ENCODE assay signal across 8 cellular contexts in genomic region chr3:119676020-119676419, GRCh38. TPM values are rescaled to one million over a fixed set of nuclear protein-coding genes. Genes with fewer than 3 reads are reported as not detected.
DNase-seq lines count a peak whose midpoint lies in the region; ATAC-seq and TF ChIP-seq lines count a peak whose summit lies in the region.

No MANE protein-coding gene starts in this region.

- H3K4me3 Mint-ChIP-seq in nephron progenitor cell = peak overlapping the region; percentile 89

- no peak for ATAC-seq in HG03571 (IDR thresholded peaks at IDR 0.05; ENCODE audit: unreplicated experiment)
- ATAC-seq in GM21423 (IDR thresholded peaks at IDR 0.05; ENCODE audit: unreplicated experiment) = no peak

- no peak for TF ChIP-seq CTCF in BJ (IDR thresholded peaks at IDR 0.05; ENCODE audit: insufficient read depth, low read depth, low read length)
- no peak for TF ChIP-seq CTCF in NB4 (IDR thresholded peaks at IDR 0.05; ENCODE audit: low read depth, low read length)
- TF ChIP-seq CTCF in dorsolateral prefrontal cortex (IDR thresholded peaks at IDR 0.05 in 54 of 56, conservative IDR thresholded peaks at IDR 0.05 in 2 of 56; ENCODE audit: low read depth in 1 of 56, partially characterized antibody in 56 of 56) = no peak
- no peak for TF ChIP-seq CTCF in nephron progenitor cell (IDR thresholded peaks at IDR 0.05)

- POLR2A ChIA-PET in BJ (lab: Charles Lee) = interaction anchor here (0.6 kb wide), 1 partner anchor 13 kb away, joined by 4 read pairs; no protein-coding TSS in a partner anchor

- H3K9me3 Mint-ChIP-seq in nephron progenitor cell = no peaks in the 10 kb centered on the region

- no peak overlapping the region for H3K27ac Mint-ChIP-seq in nephron progenitor cell

- intact Hi-C loops in dorsolateral prefrontal cortex (cut with DNase I) = loop anchor here (2.0 to 10.0 kb wide), 2 partner anchors 177 to 211 kb away; partner anchors contain the start of genes POGLUT1 (in 2 of the 2), TMEM39A (in 2 of the 2) and TIMMDC1 (in 1 of the 2)

- H3K27me3 Mint-ChIP-seq in nephron progenitor cell (ENCODE audit: low read depth, poor library complexity) = no peaks in the 10 kb centered on the region

- CTCF ChIA-PET in BJ (lab: Yijun Ruan, JAX) = interaction anchor here (1.5 to 1.8 kb wide), 3 partner anchors 28 to 150 kb away, joined by 3 to 6 read pairs (median 5); no protein-coding TSS in a partner anchor

- no peak for TF ChIP-seq POLR2A in NB4 (IDR thresholded peaks at IDR 0.05; ENCODE audit: extremely low read depth, insufficient read length)

- H3K36me3 ChIP-seq in BJ (ENCODE audit: control insufficient read depth, insufficient read depth, low read length) = peaks cover 1% of the 10 kb centered on the region

- peaks cover 27% of the 10 kb centered on the region for H3K4me1 Mint-ChIP-seq in nephron progenitor cell

- no peaks in the 10 kb centered on the region for H3K27me3 ChIP-seq in BJ (ENCODE audit: control insufficient read depth, insufficient read depth, low read length)
- H3K27me3 ChIP-seq in dorsolateral prefrontal cortex = no peaks in the 10 kb centered on the region

- H3K4me3 ChIP-seq in BJ (ENCODE audit: low read depth, low read length) = peak overlapping the region; percentile 66
- H3K4me3 ChIP-seq in NB4 (ENCODE audit: low read depth, low read length) = peak overlapping the region; percentile 84
- H3K4me3 ChIP-seq in dorsolateral prefrontal cortex = peak overlapping the region in 56 of 59 donors; percentile 57 to 89 (median 79)

- peaks cover 43% of the 10 kb centered on the region for H3K36me3 Mint-ChIP-seq in nephron progenitor cell (ENCODE audit: low read depth)

- DNase-seq in BJ (ENCODE audit: low read depth) (no peak), NB4 (ENCODE audit: low read depth) (no peak), dorsolateral prefrontal cortex (no peak), nephron progenitor cell (no peak), globus pallidus (ENCODE audit: low spot score) (no peak), NOMO-1 treated with dmso at 0.1 percent for 144 hours (lab: John Stamatoyannopoulos, UW; ENCODE audit: unreplicated experiment) (no peak)

- H3K27ac ChIP-seq in dorsolateral prefrontal cortex = peak overlapping the region in 44 of 59 donors; percentile 39 to 98 (median 93)

RNA-seq across cellular contexts. Expression of gene COX17, which starts 1.2 kb away (rescaled TPM):
- 42.0 and 48.1 TPM in 2 replicates for polyA plus RNA-seq in BJ (2011; rRNA removed)
- 6.8 and 7.7 TPM in 2 replicates for polyA minus RNA-seq in BJ (2011; rRNA and poly(A)+ RNA removed)
- 10 to 100 TPM; 24.5 to 55.4 (median 36.6) TPM for total RNA-seq in dorsolateral prefrontal cortex

RNA-seq across cellular contexts. Expression of gene POPDC2, which starts 15.6 kb away (rescaled TPM):
- polyA plus RNA-seq in BJ (2011; rRNA removed) = 1.9 and 2.3 TPM in 2 replicates
- 2.0 and 4.5 TPM in 2 replicates for polyA minus RNA-seq in BJ (2011; rRNA and poly(A)+ RNA removed)
- total RNA-seq in dorsolateral prefrontal cortex = 1 to 10 TPM in 111 of 120 experiments, under 1 TPM in 9; 0.47 to 8.0 (median 2.1) TPM

RNA-seq across cellular contexts. Expression of gene CFAP91, which starts 26.8 kb away (rescaled TPM):
- polyA plus RNA-seq in BJ (2011; rRNA removed) = 0.16 TPM in 1 of 2 replicates, not detected in the other
- not detected in 2 replicates for polyA minus RNA-seq in BJ (2011; rRNA and poly(A)+ RNA removed)
- 10 to 100 TPM in 94 of 120 experiments, 1 to 10 TPM in 26; 6.4 to 19.5 (median 12.4) TPM for total RNA-seq in dorsolateral prefrontal cortex
